In genomic region chr2:223315813-223316212, GRCh38 we compare ENCODE assay signal across 12 cellular contexts.
"Had no signal": no experiment of that assay in that cellular context is flagged by ENCODE, and none has a peak within 500 bp of the region (broad histone marks: within the 10 kb centered on the region; RNA-seq: fewer than 3 reads in every experiment).

No MANE protein-coding gene starts in this region.

- H3K27me3 ChIP-seq: right atrium auricular region, tibial artery had no signal

- H3K9me3 ChIP-seq: right atrium auricular region, tibial artery had no signal

- H3K27ac ChIP-seq: right atrium auricular region, tibial artery had no signal

- DNase-seq: activated CD4-positive, alpha-beta T cell treated with anti-CD3 and anti-CD28 coated beads, Interleukin-2, amount 10 ng/mL, durations not matched to agents 7 days and 5 days; activated CD4-positive, CD25-positive, alpha-beta regulatory T cell; activated T-cell treated with anti-CD3 and anti-CD28 coated beads for 4 hours; amniotic stem cell; endodermal cell; erythroblast; glutamatergic neuron; natural killer cell; T-helper 1 cell; tibial artery had no signal

- H3K36me3 ChIP-seq: right atrium auricular region, tibial artery had no signal

- H3K4me1 ChIP-seq: right atrium auricular region had no signal

- H3K4me3 ChIP-seq: right atrium auricular region, tibial artery had no signal

- ATAC-seq: natural killer cell; stimulated activated effector memory CD8-positive, alpha-beta T cell treated with anti-CD3 and anti-CD28 coated beads, Interleukin-12 subunit alpha, Interleukin-12 subunit beta, amount 100 ng/mL, for 72 hours had no signal
